ENCODE assay signal across 1 cellular context in genomic region chr21:41750532-41751151, GRCh38.
TF ChIP-seq lines count a peak whose summit lies in the region.

No MANE protein-coding gene starts in this region.

TF ChIP-seq in HepG2, 621 proteins besides CTCF, POLR2A, EP300 and RAD21 (continued from another document and continues in another):
- TF ChIP-seq ZNF407 (CRISPR knock-in tag; IDR thresholded peaks at IDR 0.05; ENCODE audit: not compliant biosample characterization) (no peak), CEBPG (CRISPR knock-in tag; IDR thresholded peaks at IDR 0.05) (peak; percentile 90), MAZ (IDR thresholded peaks at IDR 0.05; ENCODE audit: borderline replicate concordance, low read depth, low read length) (0 out of 2 replicates have a peak, but pooled peaks have one; percentile 31), MAZ (CRISPR knock-in tag; IDR thresholded peaks at IDR 0.05; ENCODE audit: low read depth) (peak; percentile 65), ZFP1 (CRISPR knock-in tag; IDR thresholded peaks at IDR 0.05) (no peak), CBX1 (IDR thresholded peaks at IDR 0.05; ENCODE audit: low read depth) (no peak), HNRNPLL (IDR thresholded peaks at IDR 0.05; ENCODE audit: low read depth, low read length, poor library complexity, severe bottlenecking) (no peak), FOXK1 (CRISPR knock-in tag; IDR thresholded peaks at IDR 0.05; ENCODE audit: borderline replicate concordance, low read depth) (peak; percentile 85; the same call in 1 of the 2 replicates), PHF5A (CRISPR knock-in tag; IDR thresholded peaks at IDR 0.05; ENCODE audit: low read depth, unreplicated experiment) (no peak), GTF3A (CRISPR knock-in tag; conservative IDR thresholded peaks at IDR 0.05) (no peak), KLF16 (CRISPR knock-in tag; IDR thresholded peaks at IDR 0.05) (peak in 1 of 2 experiments; percentile 39; a peak in 1 of 4 replicates), RAD51 (IDR thresholded peaks at IDR 0.05; ENCODE audit: borderline replicate concordance) (no peak), MLLT10 (CRISPR knock-in tag; IDR thresholded peaks at IDR 0.05) (no peak), TERF1 (CRISPR knock-in tag; IDR thresholded peaks at IDR 0.05) (no peak), ZBTB33 (CRISPR knock-in tag; IDR thresholded peaks at IDR 0.05) (peak; percentile 69; the same call in 1 of the 2 replicates), EZH2 (conservative IDR thresholded peaks at IDR 0.05; ENCODE audit: low read depth, low read length) (no peak), ZNF577 (CRISPR knock-in tag; IDR thresholded peaks at IDR 0.05; ENCODE audit: borderline replicate concordance, low read depth) (no peak), DNMT1 (CRISPR knock-in tag; IDR thresholded peaks at IDR 0.05) (no peak), STAG1 (CRISPR knock-in tag; IDR thresholded peaks at IDR 0.05) (peak; percentile 7; the same call in 1 of the 2 replicates), KAT7 (CRISPR knock-in tag; IDR thresholded peaks at IDR 0.05; ENCODE audit: borderline replicate concordance) (no peak; the same call in 1 of the 2 replicates), ZNF883 (CRISPR knock-in tag; IDR thresholded peaks at IDR 0.05; ENCODE audit: not compliant biosample characterization) (no peak), TIGD3 (CRISPR knock-in tag; IDR thresholded peaks at IDR 0.05; ENCODE audit: borderline replicate concordance) (no peak), MYNN (CRISPR knock-in tag; IDR thresholded peaks at IDR 0.05; ENCODE audit: low read depth) (no peak), SNRNP70 (IDR thresholded peaks at IDR 0.05; ENCODE audit: low read depth, low read length) (no peak), HOXA5 (CRISPR knock-in tag; IDR thresholded peaks at IDR 0.05) (no peak), HMG20A (CRISPR knock-in tag; IDR thresholded peaks at IDR 0.05; ENCODE audit: borderline replicate concordance) (peak; percentile 69), SOX5 (CRISPR knock-in tag; IDR thresholded peaks at IDR 0.05; ENCODE audit: borderline replicate concordance) (peak; percentile 70; the same call in 1 of the 2 replicates), THRA (CRISPR knock-in tag; IDR thresholded peaks at IDR 0.05; ENCODE audit: borderline replicate concordance) (peak; percentile 67; the same call in 1 of the 2 replicates), ZNF572 (CRISPR knock-in tag; IDR thresholded peaks at IDR 0.05) (no peak), GFI1 (CRISPR knock-in tag; IDR thresholded peaks at IDR 0.05; ENCODE audit: borderline replicate concordance) (peak; percentile 63; the same call in 1 of the 2 replicates), MZF1 (CRISPR knock-in tag; IDR thresholded peaks at IDR 0.05; ENCODE audit: borderline replicate concordance) (no peak), ZBTB1 (CRISPR knock-in tag; IDR thresholded peaks at IDR 0.05; ENCODE audit: borderline replicate concordance) (no peak), ZZZ3 (CRISPR knock-in tag; IDR thresholded peaks at IDR 0.05; ENCODE audit: borderline replicate concordance) (no peak), PCBP1 (IDR thresholded peaks at IDR 0.05; ENCODE audit: borderline replicate concordance, low read depth, low read length) (no peak), SIX4 (CRISPR knock-in tag; IDR thresholded peaks at IDR 0.05) (0 out of 2 replicates have a peak, but pooled peaks have one; percentile 34), POLR2G (IDR thresholded peaks at IDR 0.05; ENCODE audit: low read depth, low read length) (no peak)
- TF ChIP-seq, protein P1, sequence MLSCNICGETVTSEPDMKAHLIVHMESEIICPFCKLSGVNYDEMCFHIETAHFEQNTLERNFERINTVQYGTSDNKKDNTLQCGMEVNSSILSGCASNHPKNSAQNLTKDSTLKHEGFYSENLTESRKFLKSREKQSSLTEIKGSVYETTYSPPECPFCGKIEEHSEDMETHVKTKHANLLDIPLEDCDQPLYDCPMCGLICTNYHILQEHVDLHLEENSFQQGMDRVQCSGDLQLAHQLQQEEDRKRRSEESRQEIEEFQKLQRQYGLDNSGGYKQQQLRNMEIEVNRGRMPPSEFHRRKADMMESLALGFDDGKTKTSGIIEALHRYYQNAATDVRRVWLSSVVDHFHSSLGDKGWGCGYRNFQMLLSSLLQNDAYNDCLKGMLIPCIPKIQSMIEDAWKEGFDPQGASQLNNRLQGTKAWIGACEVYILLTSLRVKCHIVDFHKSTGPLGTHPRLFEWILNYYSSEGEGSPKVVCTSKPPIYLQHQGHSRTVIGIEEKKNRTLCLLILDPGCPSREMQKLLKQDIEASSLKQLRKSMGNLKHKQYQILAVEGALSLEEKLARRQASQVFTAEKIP (CRISPR knock-in tag; IDR thresholded peaks at IDR 0.05; ENCODE audit: borderline replicate concordance): no peak
- TF ChIP-seq, protein P2, sequence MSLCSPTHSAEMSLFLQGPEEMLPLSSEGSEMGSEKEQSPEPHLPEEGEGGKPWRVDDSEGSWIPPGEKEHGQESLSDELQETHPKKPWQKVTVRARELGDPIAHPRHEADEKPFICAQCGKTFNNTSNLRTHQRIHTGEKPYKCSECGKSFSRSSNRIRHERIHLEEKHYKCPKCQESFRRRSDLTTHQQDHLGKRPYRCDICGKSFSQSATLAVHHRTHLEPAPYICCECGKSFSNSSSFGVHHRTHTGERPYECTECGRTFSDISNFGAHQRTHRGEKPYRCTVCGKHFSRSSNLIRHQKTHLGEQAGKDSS (CRISPR knock-in tag; IDR thresholded peaks at IDR 0.05; ENCODE audit: borderline replicate concordance, low read depth): no peak
- TF ChIP-seq, protein P3, sequence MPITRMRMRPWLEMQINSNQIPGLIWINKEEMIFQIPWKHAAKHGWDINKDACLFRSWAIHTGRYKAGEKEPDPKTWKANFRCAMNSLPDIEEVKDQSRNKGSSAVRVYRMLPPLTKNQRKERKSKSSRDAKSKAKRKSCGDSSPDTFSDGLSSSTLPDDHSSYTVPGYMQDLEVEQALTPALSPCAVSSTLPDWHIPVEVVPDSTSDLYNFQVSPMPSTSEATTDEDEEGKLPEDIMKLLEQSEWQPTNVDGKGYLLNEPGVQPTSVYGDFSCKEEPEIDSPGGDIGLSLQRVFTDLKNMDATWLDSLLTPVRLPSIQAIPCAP (CRISPR knock-in tag; IDR thresholded peaks at IDR 0.05; ENCODE audit: low read depth): no peak
- TF ChIP-seq, protein P4, sequence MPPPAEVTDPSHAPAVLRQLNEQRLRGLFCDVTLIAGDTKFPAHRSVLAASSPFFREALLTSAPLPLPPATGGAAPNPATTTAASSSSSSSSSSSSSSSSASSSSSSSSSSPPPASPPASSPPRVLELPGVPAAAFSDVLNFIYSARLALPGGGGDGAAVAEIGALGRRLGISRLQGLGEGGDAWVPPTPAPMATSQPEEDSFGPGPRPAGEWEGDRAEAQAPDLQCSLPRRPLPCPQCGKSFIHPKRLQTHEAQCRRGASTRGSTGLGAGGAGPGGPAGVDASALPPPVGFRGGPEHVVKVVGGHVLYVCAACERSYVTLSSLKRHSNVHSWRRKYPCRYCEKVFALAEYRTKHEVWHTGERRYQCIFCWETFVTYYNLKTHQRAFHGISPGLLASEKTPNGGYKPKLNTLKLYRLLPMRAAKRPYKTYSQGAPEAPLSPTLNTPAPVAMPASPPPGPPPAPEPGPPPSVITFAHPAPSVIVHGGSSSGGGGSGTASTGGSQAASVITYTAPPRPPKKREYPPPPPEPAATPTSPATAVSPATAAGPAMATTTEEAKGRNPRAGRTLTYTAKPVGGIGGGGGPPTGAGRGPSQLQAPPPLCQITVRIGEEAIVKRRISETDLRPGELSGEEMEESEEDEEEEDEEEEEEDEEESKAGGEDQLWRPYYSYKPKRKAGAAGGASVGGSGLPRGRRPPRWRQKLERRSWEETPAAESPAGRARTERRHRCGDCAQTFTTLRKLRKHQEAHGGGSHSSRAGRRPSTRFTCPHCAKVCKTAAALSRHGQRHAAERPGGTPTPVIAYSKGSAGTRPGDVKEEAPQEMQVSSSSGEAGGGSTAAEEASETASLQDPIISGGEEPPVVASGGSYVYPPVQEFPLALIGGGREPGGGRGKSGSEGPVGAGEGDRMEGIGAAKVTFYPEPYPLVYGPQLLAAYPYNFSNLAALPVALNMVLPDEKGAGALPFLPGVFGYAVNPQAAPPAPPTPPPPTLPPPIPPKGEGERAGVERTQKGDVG (CRISPR knock-in tag; IDR thresholded peaks at IDR 0.05; ENCODE audit: borderline replicate concordance): no peak
